Comparison of ENCODE assay signal across 23 cellular contexts in genomic region chr6:36670271-36670670, GRCh38. TPM values are rescaled to one million over a fixed set of nuclear protein-coding genes. Genes with fewer than 3 reads are reported as not detected.
DNase-seq lines count a peak whose midpoint lies in the region; ATAC-seq, FAIRE-seq and TF ChIP-seq lines count a peak whose summit lies in the region.
"Had no signal": no experiment of that assay in that cellular context is flagged by ENCODE, and none has a peak within 500 bp of the region (broad histone marks: within the 10 kb centered on the region; RNA-seq: fewer than 3 reads in every experiment).

No MANE protein-coding gene starts in this region.

- no peak overlapping the region for H4K12ac ChIP-seq in trophoblast cell (ENCODE audit: low read depth, low read length)

- H3K4ac ChIP-seq in mesenchymal stem cell (ENCODE audit: low read depth in 1 of 2, low read length in 2 of 2) (no peak overlapping the region), trophoblast cell (ENCODE audit: low read depth, low read length) (no peak overlapping the region)

- intact Hi-C loops in heart right ventricle (cut with DNase I), result loop anchor here in 2 of 10 donors (5.0 kb wide), 1 partner anchor 33 kb away; no protein-coding TSS in a partner anchor

- TF ChIP-seq CTCF in bronchial epithelial cell (IDR thresholded peaks at IDR 0.05; ENCODE audit: insufficient read depth, low read length, severe bottlenecking) (no peak), brain microvascular endothelial cell (IDR thresholded peaks at IDR 0.05; ENCODE audit: low read depth, low read length, missing control alignments) (no peak), foreskin keratinocyte (conservative IDR thresholded peaks at IDR 0.05) (no peak), heart right ventricle (IDR thresholded peaks at IDR 0.05) (no peak)

- H3K14ac ChIP-seq in mesenchymal stem cell (ENCODE audit: low read length in 2 of 2), result no peak overlapping the region
- H3K14ac ChIP-seq in trophoblast cell (ENCODE audit: low read length), result no peak overlapping the region

- peak overlapping the region; percentile 88 for H3K4me2 ChIP-seq in BLaER1
- no peak overlapping the region for H3K4me2 ChIP-seq in mesenchymal stem cell (ENCODE audit: low read length, poor library complexity, severe bottlenecking)
- H3K4me2 ChIP-seq in trophoblast cell (ENCODE audit: low read length), result no peak overlapping the region

- H3K18ac ChIP-seq in mesenchymal stem cell (ENCODE audit: low read depth in 1 of 2, low read length in 2 of 2) (no peak overlapping the region), trophoblast cell (ENCODE audit: low read length) (no peak overlapping the region)

- 95% methylated on average over 7 of the region's 7 CpGs for WGBS in mesenchymal stem cell
- no CpG with 5 or more reads among the region's 7 CpGs for WGBS in trophoblast cell (ENCODE audit: extremely low coverage, insufficient coverage, insufficient read length)
- WGBS in heart right ventricle, 2 donors, result 96 to 98% methylated on average over 7 of the region's 7 CpGs

- FAIRE-seq in bronchial epithelial cell (lab: Jason Lieb, UNC), result no peak
- FAIRE-seq: A204.1, G401.6, GM12892, GM19239 had no signal

- H2AFZ ChIP-seq in mesenchymal stem cell (ENCODE audit: low read depth, low read length) (no peak overlapping the region), trophoblast cell (ENCODE audit: insufficient read depth, low read length, poor library complexity) (no peak overlapping the region)
- H2AFZ ChIP-seq: GM23248 had no signal

- H2BK12ac ChIP-seq in mesenchymal stem cell (ENCODE audit: low read length in 2 of 2) (peak overlapping the region in 1 of 2 experiments; percentile 38), trophoblast cell (ENCODE audit: low read length) (peak overlapping the region; percentile 17)

- H3K79me1 ChIP-seq in mesenchymal stem cell (replicated peaks; ENCODE audit: low read length, poor library complexity, severe bottlenecking) (peaks cover 7% of the 10 kb centered on the region), trophoblast cell (ENCODE audit: low read length) (peaks cover 24% of the 10 kb centered on the region)

- H3K9ac ChIP-seq in BLaER1 (no peak overlapping the region), mesenchymal stem cell (ENCODE audit: low read length) (no peak overlapping the region), trophoblast cell (ENCODE audit: low read length) (no peak overlapping the region)
- H3K9ac ChIP-seq: GM23248 had no signal

- H3K27ac ChIP-seq in BLaER1, result peak overlapping the region; percentile 94; the same call in 1 of the 2 replicates
- H3K27ac ChIP-seq in mesenchymal stem cell (ENCODE audit: low read length, poor library complexity, severe bottlenecking), result no peak overlapping the region
- H3K27ac ChIP-seq in trophoblast cell (ENCODE audit: low read depth, low read length), result no peak overlapping the region
- no peak overlapping the region for H3K27ac ChIP-seq in brain microvascular endothelial cell
- H3K27ac ChIP-seq in foreskin keratinocyte, result no peak overlapping the region
- no peak overlapping the region for H3K27ac ChIP-seq in heart right ventricle
- H3K27ac ChIP-seq: 22Rv1, GM23248 had no signal

- H4K20me1 ChIP-seq in BLaER1, result no peaks in the 10 kb centered on the region

- H3K36me3 ChIP-seq in BLaER1, result no peaks in the 10 kb centered on the region
- no peaks in the 10 kb centered on the region for H3K36me3 ChIP-seq in bronchial epithelial cell (ENCODE audit: control insufficient read depth, insufficient read depth, low read length)
- H3K36me3 ChIP-seq in mesenchymal stem cell (ENCODE audit: control insufficient read depth in 1 of 2, insufficient read depth in 2 of 2, low read depth in 1 of 2, low read length in 2 of 2), result no peaks in the 10 kb centered on the region
- H3K36me3 ChIP-seq in trophoblast cell (ENCODE audit: control insufficient read depth in 1 of 2, insufficient read depth in 2 of 2, low read length in 2 of 2), result no peaks in the 10 kb centered on the region
- no peaks in the 10 kb centered on the region for H3K36me3 ChIP-seq in brain microvascular endothelial cell (replicated peaks)
- no peaks in the 10 kb centered on the region for H3K36me3 ChIP-seq in heart right ventricle

- 0 out of 2 replicates have a peak, but pooled peaks cover 5% of the 10 kb centered on the region for H3K9me3 ChIP-seq in BLaER1
- no peaks in the 10 kb centered on the region for H3K9me3 ChIP-seq in mesenchymal stem cell (ENCODE audit: control insufficient read depth, low read length)
- H3K9me3 ChIP-seq in trophoblast cell (ENCODE audit: insufficient read depth, low read depth, low read length), result no peaks in the 10 kb centered on the region
- H3K9me3 ChIP-seq in heart right ventricle, result peaks cover 0 to 5% (median 0%) of the 10 kb centered on the region in 11 donors

- ATAC-seq in foreskin keratinocyte, result no peak
- no peak for ATAC-seq in heart right ventricle
- ATAC-seq: HCT116 had no signal

- H2AK5ac ChIP-seq in mesenchymal stem cell (ENCODE audit: low read length, severe bottlenecking) (peak overlapping the region; percentile 60), trophoblast cell (ENCODE audit: low read length) (no peak overlapping the region)

- H3K79me2 ChIP-seq in trophoblast cell (ENCODE audit: control insufficient read depth, insufficient read depth, low read length, poor library complexity), result peaks cover 2% of the 10 kb centered on the region

- DNase-seq in bronchial epithelial cell (ENCODE audit: low read depth), result peak; percentile 78
- no peak for DNase-seq in mesenchymal stem cell
- DNase-seq in trophoblast cell, result no peak
- no peak for DNase-seq in brain microvascular endothelial cell
- DNase-seq in foreskin keratinocyte, result no peak
- no peak for DNase-seq in heart right ventricle
- DNase-seq: C1 segment of cervical spinal cord; Calu3; CD4-positive, alpha-beta memory T cell; COR-L47; DND-41; GM23248; H9; HFFc6 had no signal

- no peak overlapping the region for H3K4me3 ChIP-seq in BLaER1
- H3K4me3 ChIP-seq in bronchial epithelial cell (ENCODE audit: low read depth, low read length), result no peak overlapping the region
- no peak overlapping the region for H3K4me3 ChIP-seq in mesenchymal stem cell (ENCODE audit: insufficient read depth in 1 of 2, low read depth in 1 of 2, low read length in 2 of 2)
- no peak overlapping the region for H3K4me3 ChIP-seq in trophoblast cell (ENCODE audit: low read depth, low read length)
- H3K4me3 ChIP-seq in brain microvascular endothelial cell (ENCODE audit: low read depth, low read length), result no peak overlapping the region
- no peak overlapping the region for H3K4me3 ChIP-seq in heart right ventricle
- H3K4me3 ChIP-seq: GM23248 had no signal

- H2BK15ac ChIP-seq in mesenchymal stem cell (ENCODE audit: low read depth, poor library complexity, severe bottlenecking), result no peak overlapping the region

- H2BK5ac ChIP-seq in mesenchymal stem cell (ENCODE audit: low read depth, low read length, poor library complexity, severe bottlenecking) (no peak overlapping the region), trophoblast cell (ENCODE audit: low read depth, low read length, poor library complexity) (no peak overlapping the region)

- H3K27me3 ChIP-seq in BLaER1 (no peaks in the 10 kb centered on the region), bronchial epithelial cell (ENCODE audit: control insufficient read depth, insufficient read depth, low read length) (no peaks in the 10 kb centered on the region), mesenchymal stem cell (ENCODE audit: control insufficient read depth in 1 of 2, insufficient read depth in 1 of 2, low read length in 2 of 2) (no peaks in the 10 kb centered on the region), trophoblast cell (ENCODE audit: insufficient read depth, low read length) (no peaks in the 10 kb centered on the region), brain microvascular endothelial cell (replicated peaks) (no peaks in the 10 kb centered on the region), foreskin keratinocyte (no peaks in the 10 kb centered on the region), heart right ventricle (no peaks in the 10 kb centered on the region)

- H3K23ac ChIP-seq in mesenchymal stem cell (ENCODE audit: low read length in 2 of 2) (no peak overlapping the region), trophoblast cell (ENCODE audit: low read length) (no peak overlapping the region)

- H2BK120ac ChIP-seq in mesenchymal stem cell (ENCODE audit: low read depth, low read length) (no peak overlapping the region), trophoblast cell (ENCODE audit: insufficient read depth, low read length, poor library complexity) (no peak overlapping the region)

- in situ Hi-C loops in brain microvascular endothelial cell (cut with HindIII; ENCODE audit: low pct_ligation_motif_present, low sequenced_read_pairs), result no loop called here

- H3K4me1 ChIP-seq in BLaER1, result peaks cover 77% of the 10 kb centered on the region
- peaks cover 23% of the 10 kb centered on the region for H3K4me1 ChIP-seq in mesenchymal stem cell (ENCODE audit: control insufficient read depth, insufficient read depth, low read depth, low read length)
- peaks cover 8 to 11% of the 10 kb centered on the region in 2 experiments for H3K4me1 ChIP-seq in trophoblast cell (ENCODE audit: control insufficient read depth in 1 of 2, insufficient read depth in 2 of 2, low read length in 2 of 2)
- peaks cover 17% of the 10 kb centered on the region for H3K4me1 ChIP-seq in foreskin keratinocyte
- peaks cover 0 to 23% (median 14%) of the 10 kb centered on the region in 9 donors for H3K4me1 ChIP-seq in heart right ventricle

- H4K8ac ChIP-seq in mesenchymal stem cell (ENCODE audit: low read length), result no peak overlapping the region
- H4K8ac ChIP-seq in trophoblast cell (ENCODE audit: low read depth, low read length), result no peak overlapping the region

- no peak overlapping the region for H4K91ac ChIP-seq in mesenchymal stem cell (ENCODE audit: low read length)
- H4K91ac ChIP-seq in trophoblast cell (ENCODE audit: low read depth, low read length), result no peak overlapping the region

RNA-seq across cellular contexts. Expression of gene CDKN1A, which starts 8.2 kb away (rescaled TPM):
- total RNA-seq in bronchial epithelial cell, result 364 and 524 TPM in 2 replicates
- polyA plus RNA-seq in mesenchymal stem cell (2013, experiment 1 of 2), result 604 TPM
- polyA plus RNA-seq in mesenchymal stem cell (2013, experiment 2 of 2), result 615 TPM
- polyA plus RNA-seq in trophoblast cell (2013), result 171 and 186 TPM in 2 replicates
- 266 and 328 TPM in 2 replicates for total RNA-seq in foreskin keratinocyte
- polyA plus RNA-seq in foreskin keratinocyte, result 318 and 350 TPM in 2 replicates
- total RNA-seq in heart right ventricle, result 100 to 1,000 TPM in 2 of 10 donors, 10 to 100 TPM in 8; 27.1 to 105 (median 61.2) TPM
- 100 to 1,000 TPM in 1 of 2 donors, 10 to 100 TPM in 1; 23.3 to 357 TPM for polyA plus RNA-seq in heart right ventricle

RNA-seq across cellular contexts. Expression of gene RAB44, which starts 27.4 kb away (rescaled TPM):
- total RNA-seq in bronchial epithelial cell (under 0.01 TPM in 2 replicates), foreskin keratinocyte (0.03 TPM in 1 of 2 replicates, not detected in the other), heart right ventricle (under 1 TPM in 4 of 10 donors, not detected in 6; 0.05 to 0.39 (median 0.06) TPM)
- polyA plus RNA-seq in mesenchymal stem cell (2013, experiment 1 of 2), result 0.01 TPM
- polyA plus RNA-seq in mesenchymal stem cell (2013, experiment 2 of 2), result 0.01 TPM
- polyA plus RNA-seq in trophoblast cell (2013), result 0.01 TPM in 2 replicates
- polyA plus RNA-seq in foreskin keratinocyte (0.01 and 0.03 TPM in 2 replicates), heart right ventricle (under 1 TPM; 0.03 to 0.15 TPM)
- total RNA-seq: Calu3; CD4-positive, alpha-beta memory T cell; GM23248; H4; H9 had no signal
- polyA plus RNA-seq: AG04450; CD4-positive, alpha-beta memory T cell; GM23248 had no signal
